Comparison of ENCODE assay signal across 22 cellular contexts in the genomic region with DNA sequence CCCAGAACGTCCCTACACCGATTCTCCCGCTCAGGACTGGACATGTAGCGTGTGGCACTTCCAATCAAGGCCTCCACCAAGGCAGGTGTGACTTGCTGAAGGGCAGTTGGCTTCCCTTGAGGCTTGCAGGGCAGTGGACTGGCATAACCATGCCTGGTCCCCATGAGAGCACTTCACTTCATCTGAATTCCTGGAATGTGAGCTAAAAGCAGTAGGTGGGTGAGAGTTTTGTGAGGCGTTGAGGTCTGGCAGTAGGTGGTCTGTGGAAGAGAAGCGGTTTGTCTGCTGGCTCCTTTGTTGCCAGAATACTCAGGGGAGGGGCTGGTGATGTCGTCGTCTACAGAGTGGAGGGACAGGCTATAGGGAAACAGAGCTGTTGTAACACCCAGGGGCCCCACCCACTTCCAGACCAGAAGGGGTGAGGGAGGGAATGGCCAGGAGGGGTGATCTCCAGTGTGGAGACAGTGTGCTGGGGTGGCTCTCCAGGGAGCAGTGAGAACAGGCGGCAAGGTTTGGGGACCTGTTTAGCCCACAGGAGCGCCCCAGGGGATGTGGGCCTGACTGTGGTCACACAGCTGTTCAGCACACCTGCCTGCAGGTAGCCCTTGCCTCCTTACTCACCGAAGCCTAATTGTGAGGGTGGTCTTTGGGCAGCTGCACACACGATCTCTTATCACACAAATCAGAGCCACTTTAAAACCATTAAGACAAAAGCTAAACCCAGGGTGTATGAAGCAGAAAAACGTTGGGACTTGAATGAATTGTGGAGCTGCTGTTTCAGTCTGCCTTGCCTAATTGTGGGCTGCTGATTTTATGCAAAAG. TPM values are rescaled to one million over a fixed set of nuclear protein-coding genes. Genes with fewer than 3 reads are reported as not detected.
DNase-seq lines count a peak whose midpoint lies in the region; ATAC-seq and TF ChIP-seq lines count a peak whose summit lies in the region.
"Had no signal": no experiment of that assay in that cellular context is flagged by ENCODE, and none has a peak within 500 bp of the region (broad histone marks: within the 10 kb centered on the region; RNA-seq: fewer than 3 reads in every experiment).

No MANE protein-coding gene starts in this region.

- no peak overlapping the region for H3K27ac ChIP-seq in heart right ventricle
- H3K27ac ChIP-seq: cardiac muscle cell, VCaP had no signal

- H3K9me3 ChIP-seq in NT2/D1 (ENCODE audit: insufficient read depth, low read length), result no peaks in the 10 kb centered on the region
- no peaks in the 10 kb centered on the region for H3K9me3 ChIP-seq in heart right ventricle

- peaks cover 8% of the 10 kb centered on the region for H3K4me1 Mint-ChIP-seq in stimulated activated memory B cell treated with anti-CD40 and anti-IgM and Interleukin-4, amounts not matched to agents 10 μg/mL and 1 μg/mL and 100 μg/mL, for 72 hours
- H3K4me1 Mint-ChIP-seq: activated naive CD8-positive, alpha-beta T cell treated with anti-CD3 and anti-CD28 coated beads, Interleukin-2, amount 10 ng/mL, durations not matched to agents 7 days and 5 days; CD4-positive, alpha-beta memory T cell had no signal

- no peaks in the 10 kb centered on the region for H3K36me3 ChIP-seq in NT2/D1 (ENCODE audit: insufficient read depth, insufficient read length, low read length)
- H3K36me3 ChIP-seq in heart right ventricle, result no peaks in the 10 kb centered on the region
- H3K36me3 ChIP-seq: cardiac muscle cell had no signal

- no peaks in the 10 kb centered on the region for H3K36me3 Mint-ChIP-seq in stimulated activated memory B cell treated with anti-CD40 and anti-IgM and Interleukin-4, amounts not matched to agents 10 μg/mL and 1 μg/mL and 100 μg/mL, for 72 hours
- H3K36me3 Mint-ChIP-seq: activated naive CD8-positive, alpha-beta T cell treated with anti-CD3 and anti-CD28 coated beads, Interleukin-2, amount 10 ng/mL, durations not matched to agents 7 days and 5 days; CD4-positive, alpha-beta memory T cell had no signal

- no peaks in the 10 kb centered on the region for H3K9me3 Mint-ChIP-seq in stimulated activated memory B cell treated with anti-CD40 and anti-IgM and Interleukin-4, amounts not matched to agents 10 μg/mL and 1 μg/mL and 100 μg/mL, for 72 hours
- H3K9me3 Mint-ChIP-seq: activated naive CD8-positive, alpha-beta T cell treated with anti-CD3 and anti-CD28 coated beads, Interleukin-2, amount 10 ng/mL, durations not matched to agents 7 days and 5 days; activated T-helper 1 cell treated with anti-CD3 and anti-CD28 coated beads, Interleukin-12 subunit alpha, Interleukin-12 subunit beta, Interleukin-2, Interleukin-4 antibody, amounts not matched to agents 30 ng/mL and 10 ng/mL and 1 ng/mL, durations not matched to agents 14 hours and 24 hours and 36 hours; stimulated activated naive CD8-positive, alpha-beta T cell treated with anti-CD3 and anti-CD28 coated beads, Interleukin-15, Interleukin-2, amounts not matched to agents 100 ng/mL and 50 ng/mL, for 24 hours had no signal

- ATAC-seq in stimulated activated memory B cell treated with anti-CD40 and anti-IgM and Interleukin-4, amounts not matched to agents 10 μg/mL and 1 μg/mL and 100 μg/mL, for 72 hours, result peak; percentile 60
- ATAC-seq in Right ventricle myocardium superior (ENCODE audit: poor library complexity) (no peak), heart right ventricle (no peak)

- H3K9ac ChIP-seq in NT2/D1 (ENCODE audit: insufficient read length, low read depth), result no peak overlapping the region

- DNase-seq in NCI-H748 (lab: John Stamatoyannopoulos, UW; ENCODE audit: unreplicated experiment), result peak; percentile 31
- no peak for DNase-seq in NCI-H748 treated with DMSO at 0.1 percent for 48 hours (lab: John Stamatoyannopoulos, UW)
- DNase-seq in NT2/D1 (ENCODE audit: low read depth, low spot score), result peak; percentile 73
- peak; percentile 76 for DNase-seq in iPS-NIHi7 (ENCODE audit: extremely low spot score)
- DNase-seq in Right ventricle myocardium superior, result no peak
- no peak for DNase-seq in heart right ventricle
- DNase-seq in NCI-H524 (lab: John Stamatoyannopoulos, UW), result no peak
- DNase-seq: activated naive CD8-positive, alpha-beta T cell treated with anti-CD3 and anti-CD28 coated beads, Interleukin-2, amount 10 ng/mL, durations not matched to agents 7 days and 5 days; CD4-positive, alpha-beta memory T cell; effector memory CD4-positive, alpha-beta T cell; EL; hippocampal formation; MM.1S; NCI-H2171 treated with DMSO at 0.1 percent for 48 hours had no signal

- H3K4me3 ChIP-seq in NT2/D1 (ENCODE audit: insufficient read length, low read depth) (no peak overlapping the region), heart right ventricle (no peak overlapping the region)
- H3K4me3 ChIP-seq: cardiac muscle cell had no signal

- H3K4me1 ChIP-seq in NT2/D1 (ENCODE audit: insufficient read depth, insufficient read length) (peaks cover 7% of the 10 kb centered on the region), heart right ventricle (no peaks in the 10 kb centered on the region)

- TF ChIP-seq CTCF in heart right ventricle (IDR thresholded peaks at IDR 0.05), result no peak

- intact Hi-C loops in Right ventricle myocardium superior (cut with DNase I), result no loop called here
- intact Hi-C loops in heart right ventricle (cut with DNase I), result no loop called here

- WGBS in heart right ventricle, 2 donors, result 50 to 55% methylated on average over 13 of the region's 13 CpGs

- H3K27ac Mint-ChIP-seq in stimulated activated memory B cell treated with anti-CD40 and anti-IgM and Interleukin-4, amounts not matched to agents 10 μg/mL and 1 μg/mL and 100 μg/mL, for 72 hours, result no peak overlapping the region
- H3K27ac Mint-ChIP-seq: activated naive CD8-positive, alpha-beta T cell treated with anti-CD3 and anti-CD28 coated beads, Interleukin-2, amount 10 ng/mL, durations not matched to agents 7 days and 5 days; activated T-helper 1 cell treated with anti-CD3 and anti-CD28 coated beads, Interleukin-12 subunit alpha, Interleukin-12 subunit beta, Interleukin-2, Interleukin-4 antibody, amounts not matched to agents 30 ng/mL and 10 ng/mL and 1 ng/mL, durations not matched to agents 14 hours and 24 hours and 36 hours; CD4-positive, alpha-beta memory T cell; stimulated activated naive CD8-positive, alpha-beta T cell treated with anti-CD3 and anti-CD28 coated beads, Interleukin-15, Interleukin-2, amounts not matched to agents 100 ng/mL and 50 ng/mL, for 24 hours had no signal

- H3K27me3 Mint-ChIP-seq in stimulated activated memory B cell treated with anti-CD40 and anti-IgM and Interleukin-4, amounts not matched to agents 10 μg/mL and 1 μg/mL and 100 μg/mL, for 72 hours, result peaks cover 21% of the 10 kb centered on the region
- H3K27me3 Mint-ChIP-seq: stimulated activated naive CD8-positive, alpha-beta T cell treated with anti-CD3 and anti-CD28 coated beads, Interleukin-15, Interleukin-2, amounts not matched to agents 100 ng/mL and 50 ng/mL, for 24 hours had no signal

- no peak overlapping the region for H3K4me3 Mint-ChIP-seq in stimulated activated memory B cell treated with anti-CD40 and anti-IgM and Interleukin-4, amounts not matched to agents 10 μg/mL and 1 μg/mL and 100 μg/mL, for 72 hours
- H3K4me3 Mint-ChIP-seq: activated naive CD8-positive, alpha-beta T cell treated with anti-CD3 and anti-CD28 coated beads, Interleukin-2, amount 10 ng/mL, durations not matched to agents 7 days and 5 days; activated T-helper 1 cell treated with anti-CD3 and anti-CD28 coated beads, Interleukin-12 subunit alpha, Interleukin-12 subunit beta, Interleukin-2, Interleukin-4 antibody, amounts not matched to agents 30 ng/mL and 10 ng/mL and 1 ng/mL, durations not matched to agents 14 hours and 24 hours and 36 hours; CD4-positive, alpha-beta memory T cell; stimulated activated naive CD8-positive, alpha-beta T cell treated with anti-CD3 and anti-CD28 coated beads, Interleukin-15, Interleukin-2, amounts not matched to agents 100 ng/mL and 50 ng/mL, for 24 hours had no signal

- H3K27me3 ChIP-seq in NT2/D1 (ENCODE audit: insufficient read depth, insufficient read length) (no peaks in the 10 kb centered on the region), heart right ventricle (peaks cover 0 to 46% (median 6%) of the 10 kb centered on the region in 7 donors)
- H3K27me3 ChIP-seq: cardiac muscle cell had no signal

RNA-seq across cellular contexts. Expression of gene ALKAL2, which starts 21.5 kb away (rescaled TPM):
- not detected for total RNA-seq in Right ventricle myocardium superior
- total RNA-seq in heart right ventricle, result 1 to 10 TPM in 5 of 10 donors, under 1 TPM in 4, not detected in 1; 0.23 to 7.9 (median 1.3) TPM
- 1 to 10 TPM in 1 of 2 donors, under 1 TPM in 1; 0.73 to 1.3 TPM for polyA plus RNA-seq in heart right ventricle
- total RNA-seq: activated naive CD8-positive, alpha-beta T cell treated with anti-CD3 and anti-CD28 coated beads, Interleukin-2, amount 10 ng/mL, durations not matched to agents 7 days and 5 days; CD4-positive, alpha-beta memory T cell; HT1080; myocyte; pulmonary artery endothelial cell had no signal
- polyA plus RNA-seq: CD4-positive, alpha-beta memory T cell had no signal

RNA-seq across cellular contexts. Expression of gene ACP1, which starts 44.6 kb away (rescaled TPM):
- 68.1 TPM for total RNA-seq in Right ventricle myocardium superior
- total RNA-seq in heart right ventricle, result 10 to 100 TPM; 60.3 to 76.6 (median 65.2) TPM
- polyA plus RNA-seq in heart right ventricle, result 10 to 100 TPM; 38.3 to 87.7 TPM

RNA-seq across cellular contexts. Expression of gene SH3YL1, which starts 45.5 kb away (rescaled TPM):
- total RNA-seq in Right ventricle myocardium superior, result 7.4 TPM
- 10 to 100 TPM in 4 of 10 donors, 1 to 10 TPM in 6; 8.5 to 12.6 (median 9.3) TPM for total RNA-seq in heart right ventricle
- polyA plus RNA-seq in heart right ventricle, result 10 to 100 TPM in 1 of 2 donors, 1 to 10 TPM in 1; 7.6 to 39.1 TPM

Comparison
In these comparisons a context has a peak if more than half of its experiments do, and no peak if none do; other contexts are left out.
1. DNase-seq: peak in NCI-H748 (single experiment), NT2/D1 (single experiment) and iPS-NIHi7 (single experiment); none in NCI-H748 treated with DMSO at 0.1 percent for 48 hours (single experiment), Right ventricle myocardium superior (single experiment), heart right ventricle (0 of 2) and NCI-H524 (0 of 2).